Comparison of ENCODE assay signal across 17 cellular contexts in genomic region chr2:162067596-162067995, GRCh38. TPM values are rescaled to one million over a fixed set of nuclear protein-coding genes. Genes with fewer than 3 reads are reported as not detected.
DNase-seq lines count a peak whose midpoint lies in the region; ATAC-seq and FAIRE-seq lines count a peak whose summit lies in the region.
"Had no signal": no experiment of that assay in that cellular context is flagged by ENCODE, and none has a peak within 500 bp of the region (broad histone marks: within the 10 kb centered on the region; RNA-seq: fewer than 3 reads in every experiment).

No MANE protein-coding gene starts in this region.

- peaks cover 17 to 33% of the 10 kb centered on the region in 2 donors for H3K4me1 Mint-ChIP-seq in effector memory CD8-positive, alpha-beta T cell (ENCODE audit: low read depth in 2 of 2)

- ATAC-seq in GM18861 (IDR thresholded peaks at IDR 0.05; ENCODE audit: unreplicated experiment) = peak; percentile 27
- peak; percentile 47 for ATAC-seq in left colon
- ATAC-seq in effector memory CD8-positive, alpha-beta T cell (replicated peaks) = no peak
- ATAC-seq: K562 had no signal

- peak; percentile 82 for FAIRE-seq in RCC 7860 (lab: Jason Lieb, UNC)
- FAIRE-seq: H54, HTR-8/SVneo, K562 had no signal

- intact Hi-C loops in left colon (cut with DNase I, micrococcal nuclease) = no loop called here

- in situ Hi-C loops in ACHN (cut with HindIII; ENCODE audit: low pct_ligation_motif_present, low pct_unique_long_range_greater_than_20kb, low sequenced_read_pairs) = no loop called here

- H3K27me3 Mint-ChIP-seq in effector memory CD8-positive, alpha-beta T cell = no peaks in the 10 kb centered on the region
- H3K27me3 Mint-ChIP-seq: CD4-positive, alpha-beta T cell had no signal

- DNase-seq in ACHN = peak; percentile 70
- DNase-seq in RCC 7860 (ENCODE audit: low spot score) = no peak
- no peak for DNase-seq in left colon
- DNase-seq in effector memory CD8-positive, alpha-beta T cell = no peak
- no peak for DNase-seq in SHP77 (lab: John Stamatoyannopoulos, UW)
- DNase-seq in Kasumi-1 (lab: John Stamatoyannopoulos, UW) = no peak
- DNase-seq: CD4-positive, alpha-beta T cell; EL; NCI-H1092 treated with DMSO at 0.1 percent for 48 hours; NCI-H1694; NCI-H345; NCI-H526 treated with DMSO at 0.1 percent for 48 hours; Right ventricle myocardium superior had no signal

- peaks cover 2% of the 10 kb centered on the region for H3K36me3 Mint-ChIP-seq in effector memory CD8-positive, alpha-beta T cell (ENCODE audit: insufficient read depth)

- peak overlapping the region in 1 of 2 donors; percentile 42 for H3K27ac Mint-ChIP-seq in effector memory CD8-positive, alpha-beta T cell
- H3K27ac Mint-ChIP-seq: CD4-positive, alpha-beta T cell had no signal

- H3K9me3 Mint-ChIP-seq in effector memory CD8-positive, alpha-beta T cell = no peaks in the 10 kb centered on the region
- H3K9me3 Mint-ChIP-seq: CD4-positive, alpha-beta T cell had no signal

- H3K4me3 Mint-ChIP-seq in effector memory CD8-positive, alpha-beta T cell = no peak overlapping the region
- H3K4me3 Mint-ChIP-seq: CD4-positive, alpha-beta T cell had no signal

RNA-seq across cellular contexts. Expression of gene DPP4, which starts 6.4 kb away (rescaled TPM):
- 10 to 100 TPM; 14.7 to 30.1 TPM for total RNA-seq in left colon
